ENCODE assay signal across 18 cellular contexts in the genomic region with DNA sequence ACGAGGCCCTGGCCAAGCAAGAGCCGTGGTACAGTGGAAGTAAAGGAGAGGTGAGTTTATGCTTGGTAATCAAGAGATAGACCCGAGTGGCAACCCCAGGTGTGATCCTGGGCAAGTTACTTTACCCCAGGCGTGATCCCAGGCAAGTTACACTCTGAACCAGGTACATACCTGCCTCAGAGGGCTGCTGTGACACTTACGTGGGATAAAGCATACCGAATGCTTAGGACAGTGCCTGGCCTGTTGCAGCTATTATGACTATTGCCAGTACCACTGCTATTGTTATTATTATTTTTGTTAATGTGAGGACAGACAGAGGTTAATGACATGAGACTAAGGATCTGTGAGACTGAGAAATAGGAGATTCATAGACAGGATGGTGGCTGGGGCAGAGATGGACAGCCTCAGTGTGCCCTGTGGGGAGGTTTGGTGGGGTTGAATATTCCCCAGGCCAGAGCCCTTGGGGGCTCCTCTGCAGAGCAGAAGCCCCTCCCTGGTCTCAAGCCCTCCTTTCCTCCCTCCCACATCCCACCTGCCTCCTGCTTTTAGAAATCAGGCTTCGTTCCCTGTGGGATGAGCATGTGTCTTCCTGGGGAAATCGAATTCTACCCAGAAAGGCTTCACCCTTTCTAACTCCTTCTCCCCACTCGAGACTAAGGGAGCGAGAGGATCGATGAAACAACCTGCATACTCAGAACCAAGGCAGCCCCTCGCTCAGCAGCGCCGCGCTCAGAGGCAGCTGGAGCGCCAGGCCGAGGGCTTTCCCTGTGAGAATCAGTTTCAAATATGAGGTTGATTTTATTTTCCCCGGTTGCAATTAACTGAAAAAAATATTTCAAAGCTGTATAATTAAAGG.
"Had no signal": no experiment of that assay in that cellular context is flagged by ENCODE, and none has a peak within 500 bp of the region (broad histone marks: within the 10 kb centered on the region; RNA-seq: fewer than 3 reads in every experiment).

No MANE protein-coding gene starts in this region.

- H3K4me3 ChIP-seq: gastrocnemius medialis, heart right ventricle, psoas muscle, right lobe of liver had no signal

- H3K4me1 Mint-ChIP-seq: naive thymus-derived CD4-positive, alpha-beta T cell; nephron progenitor cell had no signal

- H3K4me1 ChIP-seq: gastrocnemius medialis, heart right ventricle, psoas muscle, right lobe of liver had no signal

- DNase-seq: effector memory CD4-positive, alpha-beta T cell; gastrocnemius medialis; heart right ventricle; hypothalamus; mammary epithelial cell; naive thymus-derived CD4-positive, alpha-beta T cell; nephron progenitor cell; psoas muscle; retina; right lobe of liver; stimulated activated CD4-positive, alpha-beta T cell treated with anti-CD3 and anti-CD28 coated beads, Interleukin-15, amount 100 ng/mL, for 24 hours; stimulated activated CD4-positive, alpha-beta T cell treated with anti-CD3 and anti-CD28 coated beads, Interleukin-1b, Interleukin-23, amount 100 ng/mL, for 48 hours; stimulated activated CD4-positive, alpha-beta T cell treated with anti-CD3 and anti-CD28 coated beads, Interleukin-4, amount 100 ng/mL, for 24 hours; stimulated activated naive CD4-positive, alpha-beta T cell; trophoblast cell had no signal

- H3K27ac Mint-ChIP-seq: naive thymus-derived CD4-positive, alpha-beta T cell; nephron progenitor cell had no signal

- H3K36me3 ChIP-seq: gastrocnemius medialis, heart right ventricle, neutrophil, right lobe of liver had no signal

- H3K4me3 Mint-ChIP-seq: naive thymus-derived CD4-positive, alpha-beta T cell; nephron progenitor cell had no signal

- H3K36me3 Mint-ChIP-seq: naive thymus-derived CD4-positive, alpha-beta T cell had no signal

- H3K9me3 ChIP-seq: gastrocnemius medialis, neutrophil had no signal

- H3K27ac ChIP-seq: gastrocnemius medialis, heart right ventricle, neutrophil, psoas muscle, right lobe of liver had no signal

- ATAC-seq: esophagus mucosa; gastrocnemius medialis; heart right ventricle; left lobe of liver; naive thymus-derived CD4-positive, alpha-beta T cell; psoas muscle; right lobe of liver had no signal

- H3K27me3 ChIP-seq: right lobe of liver had no signal
